ENCODE assay signal across 32 cellular contexts in genomic region chr22:47423266-47423665, GRCh38.
"Had no signal": no experiment of that assay in that cellular context is flagged by ENCODE, and none has a peak within 500 bp of the region (broad histone marks: within the 10 kb centered on the region; RNA-seq: fewer than 3 reads in every experiment).

No MANE protein-coding gene starts in this region.

- H3K36me3 ChIP-seq: adrenal gland, brain microvascular endothelial cell, breast epithelium had no signal

- H3K4me1 Mint-ChIP-seq: activated CD4-positive, alpha-beta T cell treated with anti-CD3 and anti-CD28 coated beads, Interleukin-2, amount 10 ng/mL, durations not matched to agents 24 days and 14 days; activated naive CD8-positive, alpha-beta T cell treated with anti-CD3 and anti-CD28 coated beads for 36 hours; activated T-helper 17 cell treated with anti-CD3 and anti-CD28 coated beads, Interleukin-2, amount 50 U/mL, for 72 hours; central memory CD8-positive, alpha-beta T cell had no signal

- H3K4me1 ChIP-seq: adrenal gland, body of pancreas, breast epithelium had no signal

- H3K4me3 ChIP-seq: adrenal gland, body of pancreas, breast epithelium had no signal

- H3K27ac Mint-ChIP-seq: activated CD4-positive, alpha-beta memory T cell treated with anti-CD3 and anti-CD28 coated beads for 36 hours; activated CD4-positive, alpha-beta T cell treated with anti-CD3 and anti-CD28 coated beads, Interleukin-2, amount 10 ng/mL, durations not matched to agents 24 days and 14 days; activated CD8-positive, alpha-beta T cell treated with anti-CD3 and anti-CD28 coated beads for 36 hours; activated naive CD4-positive, alpha-beta T cell treated with anti-CD3 and anti-CD28 coated beads for 36 hours; activated naive CD4-positive, alpha-beta T cell treated with anti-CD3 and anti-CD28 coated beads, Interleukin-2, amount 50 U/mL, for 72 hours; activated naive CD8-positive, alpha-beta T cell treated with anti-CD3 and anti-CD28 coated beads for 36 hours; activated T-cell treated with anti-CD3 and anti-CD28 coated beads, Interleukin-2, amount 50 U/mL, for 72 hours; activated T-helper 1 cell treated with anti-CD3 and anti-CD28 coated beads, Interleukin-12 subunit alpha, Interleukin-12 subunit beta, Interleukin-2, Interleukin-4 antibody, amounts not matched to agents 30 ng/mL and 10 ng/mL and 1 ng/mL, durations not matched to agents 14 hours and 24 hours and 36 hours; activated T-helper 17 cell treated with anti-CD3 and anti-CD28 coated beads, Interleukin-2, amount 50 U/mL, for 72 hours; T-helper 1 cell treated with Interleukin-12 subunit alpha and Interleukin-12 subunit beta and Interleukin-4 antibody, amounts not matched to agents 30 μg/mL and 1 μg/mL, for 36 hours had no signal

- H3K36me3 Mint-ChIP-seq: activated CD4-positive, alpha-beta memory T cell treated with anti-CD3 and anti-CD28 coated beads for 36 hours; activated naive CD4-positive, alpha-beta T cell treated with anti-CD3 and anti-CD28 coated beads, Interleukin-2, amount 50 U/mL, for 72 hours; activated naive CD8-positive, alpha-beta T cell treated with anti-CD3 and anti-CD28 coated beads for 36 hours had no signal

- ATAC-seq: activated CD4-positive, CD25-positive, alpha-beta regulatory T cell treated with anti-CD3 and anti-CD28 coated beads, Interleukin-2, amount 50 U/mL, for 24 hours; activated CD8-positive, alpha-beta T cell treated with anti-CD3 and anti-CD28 coated beads for 36 hours; activated naive CD4-positive, alpha-beta T cell treated with anti-CD3 and anti-CD28 coated beads, Interleukin-2, amount 50 U/mL, for 72 hours; activated T-cell treated with anti-CD3 and anti-CD28 coated beads, Interleukin-2, amount 50 U/mL, for 4 hours; activated T-cell treated with anti-CD3 and anti-CD28 coated beads, Interleukin-2, amount 50 U/mL, for 72 hours; activated T-helper 17 cell treated with anti-CD3 and anti-CD28 coated beads, Interleukin-2, amount 50 U/mL, for 72 hours; body of pancreas had no signal

- H3K4me3 Mint-ChIP-seq: activated CD4-positive, alpha-beta memory T cell treated with anti-CD3 and anti-CD28 coated beads for 36 hours; activated CD4-positive, alpha-beta T cell treated with anti-CD3 and anti-CD28 coated beads, Interleukin-2, amount 10 ng/mL, durations not matched to agents 24 days and 14 days; activated CD8-positive, alpha-beta T cell treated with anti-CD3 and anti-CD28 coated beads for 36 hours; activated naive CD4-positive, alpha-beta T cell treated with anti-CD3 and anti-CD28 coated beads for 36 hours; activated naive CD8-positive, alpha-beta T cell treated with anti-CD3 and anti-CD28 coated beads for 36 hours; activated T-cell treated with anti-CD3 and anti-CD28 coated beads, Interleukin-2, amount 50 U/mL, for 4 hours; activated T-cell treated with anti-CD3 and anti-CD28 coated beads, Interleukin-2, amount 50 U/mL, for 72 hours; activated T-helper 1 cell treated with anti-CD3 and anti-CD28 coated beads, Interleukin-12 subunit alpha, Interleukin-12 subunit beta, Interleukin-2, Interleukin-4 antibody, amounts not matched to agents 30 ng/mL and 10 ng/mL and 1 ng/mL, durations not matched to agents 14 hours and 24 hours and 36 hours; activated T-helper 17 cell treated with anti-CD3 and anti-CD28 coated beads, Interleukin-2, amount 50 U/mL, for 72 hours; central memory CD8-positive, alpha-beta T cell; T-helper 1 cell treated with Interleukin-12 subunit alpha and Interleukin-12 subunit beta and Interleukin-4 antibody, amounts not matched to agents 30 μg/mL and 1 μg/mL, for 36 hours had no signal

- DNase-seq: activated CD4-positive, alpha-beta memory T cell treated with anti-CD3 and anti-CD28 coated beads for 36 hours; activated CD4-positive, alpha-beta T cell treated with anti-CD3 and anti-CD28 coated beads for 4 hours; activated CD4-positive, alpha-beta T cell treated with anti-CD3 and anti-CD28 coated beads, Interleukin-2, amount 10 ng/mL, durations not matched to agents 24 days and 14 days; activated CD4-positive, alpha-beta T cell treated with anti-CD3 and anti-CD28 coated beads, Interleukin-2, amount 50 U/mL, for 1 hour; activated CD4-positive, alpha-beta T cell treated with anti-CD3 and anti-CD28 coated beads, Interleukin-2, amount 50 U/mL, for 4 hours; activated CD4-positive, CD25-positive, alpha-beta regulatory T cell; activated CD8-positive, alpha-beta memory T cell treated with anti-CD3 and anti-CD28 coated beads, Interleukin-2, amount 50 U/mL, for 4 hours; activated CD8-positive, alpha-beta T cell treated with anti-CD3 and anti-CD28 coated beads for 36 hours; activated gamma-delta T cell treated with Interleukin-2 at 50 U/mL for 16 hours; activated naive CD4-positive, alpha-beta T cell; activated naive CD4-positive, alpha-beta T cell treated with anti-CD3 and anti-CD28 coated beads for 36 hours; activated naive CD4-positive, alpha-beta T cell treated with anti-CD3 and anti-CD28 coated beads, Interleukin-2, amount 50 U/mL, for 16 hours; activated naive CD8-positive, alpha-beta T cell treated with anti-CD3 and anti-CD28 coated beads for 36 hours; activated T-cell treated with anti-CD3 and anti-CD28 coated beads for 4 hours; activated T-cell treated with anti-CD3 and anti-CD28 coated beads, Interleukin-2, amount 50 U/mL, for 1 hour; activated T-cell treated with anti-CD3 and anti-CD28 coated beads, Interleukin-2, amount 50 U/mL, for 4 hours; activated T-cell treated with anti-CD3 and anti-CD28 coated beads, Interleukin-2, amount 50 U/mL, for 72 hours; adrenal gland; amniotic stem cell; body of pancreas; brain microvascular endothelial cell; caudate nucleus; cerebellar nuclear complex; SW 1271; T-helper 1 cell had no signal

- H3K9me3 ChIP-seq: adrenal gland, body of pancreas had no signal

- H3K27me3 ChIP-seq: body of pancreas, brain microvascular endothelial cell had no signal

- H3K9me3 Mint-ChIP-seq: activated CD4-positive, alpha-beta memory T cell treated with anti-CD3 and anti-CD28 coated beads for 36 hours; activated CD4-positive, alpha-beta T cell treated with anti-CD3 and anti-CD28 coated beads, Interleukin-2, amount 10 ng/mL, durations not matched to agents 24 days and 14 days; activated naive CD4-positive, alpha-beta T cell treated with anti-CD3 and anti-CD28 coated beads for 36 hours; activated naive CD4-positive, alpha-beta T cell treated with anti-CD3 and anti-CD28 coated beads, Interleukin-2, amount 50 U/mL, for 72 hours; activated T-helper 1 cell treated with anti-CD3 and anti-CD28 coated beads, Interleukin-12 subunit alpha, Interleukin-12 subunit beta, Interleukin-2, Interleukin-4 antibody, amounts not matched to agents 30 ng/mL and 10 ng/mL and 1 ng/mL, durations not matched to agents 14 hours and 24 hours and 36 hours; activated T-helper 17 cell treated with anti-CD3 and anti-CD28 coated beads, Interleukin-2, amount 50 U/mL, for 72 hours; central memory CD8-positive, alpha-beta T cell; T-helper 1 cell treated with Interleukin-12 subunit alpha and Interleukin-12 subunit beta and Interleukin-4 antibody, amounts not matched to agents 30 μg/mL and 1 μg/mL, for 36 hours had no signal
